12 cellular contexts compared by ENCODE assay signal in genomic region chr12:26629864-26630263, GRCh38.
A peak's percentile ranks its signal among the peaks of the same experiment; 100 is the strongest.
DNase-seq lines count a peak whose midpoint lies in the region; ATAC-seq and TF ChIP-seq lines count a peak whose summit lies in the region.
"Had no signal": no experiment of that assay in that cellular context is flagged by ENCODE, and none has a peak within 500 bp of the region (broad histone marks: within the 10 kb centered on the region; RNA-seq: fewer than 3 reads in every experiment).

No MANE protein-coding gene starts in this region.

- no peaks in the 10 kb centered on the region for H3K9me3 Mint-ChIP-seq in activated T-cell treated with anti-CD3 and anti-CD28 coated beads, Interleukin-2, amount 50 U/mL, for 72 hours

- H3K27ac ChIP-seq in HEK293 (ENCODE audit: extremely low read depth, low read depth, low read length), result no peak overlapping the region
- H3K27ac ChIP-seq in mesenchymal stem cell (ENCODE audit: low read length, poor library complexity, severe bottlenecking), result peak overlapping the region; percentile 98
- H3K27ac ChIP-seq: breast epithelium had no signal

- DNase-seq in ACHN (peak; percentile 70), choroid plexus epithelial cell (ENCODE audit: low read depth) (peak; percentile 75), mesenchymal stem cell (peak; percentile 43), BE2C (no peak), occipital lobe (lab: John Stamatoyannopoulos, UW) (no peak), NCI-H187 (lab: John Stamatoyannopoulos, UW) (no peak)
- no peak for DNase-seq in activated T-cell treated with anti-CD3 and anti-CD28 coated beads, Interleukin-2, amount 50 U/mL, for 72 hours
- DNase-seq: DMS 273 treated with DMSO at 0.1 percent for 48 hours, NCI-H446 had no signal

- H3K9ac ChIP-seq in mesenchymal stem cell (ENCODE audit: low read length), result peak overlapping the region; percentile 58

- H3K27ac Mint-ChIP-seq in activated T-cell treated with anti-CD3 and anti-CD28 coated beads, Interleukin-2, amount 50 U/mL, for 72 hours, result no peak overlapping the region

- no peaks in the 10 kb centered on the region for H3K4me1 Mint-ChIP-seq in activated T-cell treated with anti-CD3 and anti-CD28 coated beads, Interleukin-2, amount 50 U/mL, for 72 hours (ENCODE audit: low read depth)

- H3K4ac ChIP-seq in mesenchymal stem cell (ENCODE audit: low read depth in 1 of 2, low read length in 2 of 2), result no peak overlapping the region

- H3K14ac ChIP-seq in mesenchymal stem cell (ENCODE audit: low read length in 2 of 2), result no peak overlapping the region

- in situ Hi-C loops in ACHN (cut with HindIII; ENCODE audit: low pct_ligation_motif_present, low pct_unique_long_range_greater_than_20kb, low sequenced_read_pairs), result no loop called here

- no peak overlapping the region for H3K18ac ChIP-seq in mesenchymal stem cell (ENCODE audit: low read depth in 1 of 2, low read length in 2 of 2)

- POLR2A ChIA-PET in HEK293 (lab: Yijun Ruan, JAX), result no interaction called here

- H3K27me3 Mint-ChIP-seq in activated T-cell treated with anti-CD3 and anti-CD28 coated beads, Interleukin-2, amount 50 U/mL, for 72 hours (ENCODE audit: low read depth), result no peaks in the 10 kb centered on the region

- H3K79me1 ChIP-seq in mesenchymal stem cell (replicated peaks; ENCODE audit: low read length, poor library complexity, severe bottlenecking), result no peaks in the 10 kb centered on the region

- H2BK120ac ChIP-seq in mesenchymal stem cell (ENCODE audit: low read depth, low read length), result no peak overlapping the region

- no peak overlapping the region for H3K4me2 ChIP-seq in mesenchymal stem cell (ENCODE audit: low read length, poor library complexity, severe bottlenecking)

- ATAC-seq in activated T-cell treated with anti-CD3 and anti-CD28 coated beads, Interleukin-2, amount 50 U/mL, for 72 hours (replicated peaks in 1 of 2), result no peak
- ATAC-seq: activated CD4-positive, CD25-positive, alpha-beta regulatory T cell treated with anti-CD3 and anti-CD28 coated beads, Interleukin-2, amount 50 U/mL, for 24 hours had no signal

- CTCF ChIA-PET in HEK293 (lab: Yijun Ruan, JAX), result interaction anchor here (0.7 to 1.4 kb wide), 4 partner anchors 9 to 422 kb away, joined by 4 to 7 read pairs (median 4); no protein-coding TSS in a partner anchor

- peaks cover 4 to 5% of the 10 kb centered on the region in 2 donors for H3K36me3 Mint-ChIP-seq in activated T-cell treated with anti-CD3 and anti-CD28 coated beads, Interleukin-2, amount 50 U/mL, for 72 hours (ENCODE audit: insufficient read depth in 2 of 2)

- H3K4me3 Mint-ChIP-seq in activated T-cell treated with anti-CD3 and anti-CD28 coated beads, Interleukin-2, amount 50 U/mL, for 72 hours, result no peak overlapping the region

- no peak overlapping the region for H4K8ac ChIP-seq in mesenchymal stem cell (ENCODE audit: low read length)

- TF ChIP-seq CTCF in HEK293 (tag by site-specific recombination; IDR thresholded peaks at IDR 0.05), result 0 out of 2 replicates have a peak, but pooled peaks have one; percentile 12
- TF ChIP-seq CTCF in choroid plexus epithelial cell (conservative IDR thresholded peaks at IDR 0.05; ENCODE audit: low read depth, low read length), result peak; percentile 79
- TF ChIP-seq CTCF in BE2C (IDR thresholded peaks at IDR 0.05; ENCODE audit: low read depth, low read length), result no peak

- H4K91ac ChIP-seq in mesenchymal stem cell (ENCODE audit: low read length), result no peak overlapping the region

- H2BK5ac ChIP-seq in mesenchymal stem cell (ENCODE audit: low read depth, low read length, poor library complexity, severe bottlenecking), result no peak overlapping the region

- H3K4me3 ChIP-seq in HEK293 (ENCODE audit: low read depth, low read length) (no peak overlapping the region), choroid plexus epithelial cell (ENCODE audit: low read depth, low read length) (no peak overlapping the region), mesenchymal stem cell (ENCODE audit: insufficient read depth in 1 of 2, low read depth in 1 of 2, low read length in 2 of 2) (no peak overlapping the region), BE2C (ENCODE audit: low read depth, low read length) (no peak overlapping the region)
- H3K4me3 ChIP-seq: breast epithelium had no signal

- H3K36me3 ChIP-seq in HEK293 (ENCODE audit: control insufficient read depth in 2 of 2, insufficient read depth in 1 of 2, low read length in 2 of 2), result peaks cover 0 to 3% of the 10 kb centered on the region in 2 experiments; a peak in 1 of 3 replicates
- peaks cover 3% of the 10 kb centered on the region in 2 experiments for H3K36me3 ChIP-seq in mesenchymal stem cell (ENCODE audit: control insufficient read depth in 1 of 2, insufficient read depth in 2 of 2, low read depth in 1 of 2, low read length in 2 of 2)
- no peaks in the 10 kb centered on the region for H3K36me3 ChIP-seq in BE2C
- H3K36me3 ChIP-seq: breast epithelium had no signal

- H2BK12ac ChIP-seq in mesenchymal stem cell (ENCODE audit: low read length in 2 of 2), result no peak overlapping the region

- H3K9me3 ChIP-seq in HEK293 (ENCODE audit: control insufficient read depth, insufficient read depth, low read depth, low read length) (no peaks in the 10 kb centered on the region), mesenchymal stem cell (ENCODE audit: control insufficient read depth, low read length) (no peaks in the 10 kb centered on the region), BE2C (no peaks in the 10 kb centered on the region)
- H3K9me3 ChIP-seq: breast epithelium had no signal

- no peak overlapping the region for H3K23ac ChIP-seq in mesenchymal stem cell (ENCODE audit: low read length in 2 of 2)

- H2AFZ ChIP-seq in mesenchymal stem cell (ENCODE audit: low read depth, low read length), result no peak overlapping the region

- H3K4me1 ChIP-seq in HEK293 (ENCODE audit: control insufficient read depth, insufficient read depth, low read length) (no peaks in the 10 kb centered on the region; the same call in 1 of the 2 replicates), mesenchymal stem cell (ENCODE audit: control insufficient read depth, insufficient read depth, low read depth, low read length) (peaks cover 7% of the 10 kb centered on the region), BE2C (no peaks in the 10 kb centered on the region)
- H3K4me1 ChIP-seq: breast epithelium had no signal

- H3K27me3 ChIP-seq in mesenchymal stem cell (ENCODE audit: control insufficient read depth in 1 of 2, insufficient read depth in 1 of 2, low read length in 2 of 2) (no peaks in the 10 kb centered on the region), BE2C (no peaks in the 10 kb centered on the region)
- H3K27me3 ChIP-seq: breast epithelium had no signal

- H2AK5ac ChIP-seq in mesenchymal stem cell (ENCODE audit: low read length, severe bottlenecking), result no peak overlapping the region

- H2BK15ac ChIP-seq in mesenchymal stem cell (ENCODE audit: low read depth, poor library complexity, severe bottlenecking), result no peak overlapping the region

- 32% methylated on average over 1 of the region's 1 CpG for WGBS in mesenchymal stem cell

TF ChIP-seq in HEK293, 187 proteins besides CTCF, POLR2A, EP300 and RAD21:
- TF ChIP-seq ZNF654 (tag by site-specific recombination; IDR thresholded peaks at IDR 0.05; ENCODE audit: low read depth) (0 out of 2 replicates have a peak, but pooled peaks have one; percentile 11), ZNF660 (tag by site-specific recombination; IDR thresholded peaks at IDR 0.05) (no peak)

Comparison
In these comparisons a context has a peak if more than half of its experiments do, and no peak if none do; other contexts are left out.
1. DNase-seq: peak in ACHN (single experiment), choroid plexus epithelial cell (single experiment) and mesenchymal stem cell (single experiment); none in BE2C (single experiment), occipital lobe (single experiment), activated T-cell treated with anti-CD3 and anti-CD28 coated beads, Interleukin-2, amount 50 U/mL, for 72 hours (0 of 2) and NCI-H187 (0 of 2).